Comparison of ENCODE assay signal across 8 cellular contexts in genomic region chr1:184974086-184974836, GRCh38. TPM values are rescaled to one million over a fixed set of nuclear protein-coding genes. Genes with fewer than 3 reads are reported as not detected.
DNase-seq lines count a peak whose midpoint lies in the region; ATAC-seq, FAIRE-seq and TF ChIP-seq lines count a peak whose summit lies in the region.

Gene NIBAN1 (minus strand): TSS chr1:184974508. CDS start chr1:184974356, 152 bp downstream.

- H3K9me3 ChIP-seq in HAP-1 (no peaks in the 10 kb centered on the region), MM.1S (replicated peaks; ENCODE audit: insufficient read depth, low read length) (no peaks in the 10 kb centered on the region)

- H3K4me2 ChIP-seq in MM.1S (ENCODE audit: low read depth, low read length) = peak within 1 kb of the TSS; percentile 84

- H3K27me3 Mint-ChIP-seq in central memory CD8-positive, alpha-beta T cell = no peaks in the 10 kb centered on the region

- no peaks in the 10 kb centered on the region for H3K79me2 ChIP-seq in MM.1S (ENCODE audit: low read length)

- DNase-seq in GM12892 (ENCODE audit: insufficient read length) (no peak), HAP-1 (ENCODE audit: low spot score in 2 of 2) (peak in 1 of 2 experiments; percentile 68), MM.1S (peak; percentile 58), left lobe of liver (ENCODE audit: low spot score) (peak; percentile 51), SHP77 (lab: John Stamatoyannopoulos, UW) (no peak)
- DNase-seq in central memory CD8-positive, alpha-beta T cell (ENCODE audit: low spot score in 2 of 2) = peak; percentile 51 to 75
- peak; percentile 69 for DNase-seq in stimulated activated CD4-positive, alpha-beta T cell treated with anti-CD3 and anti-CD28 coated beads, Interleukin-4, amount 100 ng/mL, for 1 hour

- TF ChIP-seq CTCF in MM.1S (IDR thresholded peaks at IDR 0.05; ENCODE audit: low read length) (no peak), VCaP (conservative IDR thresholded peaks at IDR 0.05) (no peak; the same call in 1 of the 2 replicates)

- H4K20me1 ChIP-seq in MM.1S (ENCODE audit: insufficient read depth, low read length) = no peaks in the 10 kb centered on the region

- peaks cover 32% of the 10 kb centered on the region for H3K36me3 Mint-ChIP-seq in central memory CD8-positive, alpha-beta T cell (ENCODE audit: insufficient read depth)

- in situ Hi-C loops in HAP-1 (cut with MboI; ENCODE audit: low sequenced_read_pairs) = no loop called here

- H3K9me3 Mint-ChIP-seq in central memory CD8-positive, alpha-beta T cell = no peaks in the 10 kb centered on the region

- H3K36me3 ChIP-seq in HAP-1 (replicated peaks) = no peaks in the 10 kb centered on the region
- no peaks in the 10 kb centered on the region for H3K36me3 ChIP-seq in MM.1S (replicated peaks; ENCODE audit: insufficient read depth, low read length)

- ATAC-seq in central memory CD8-positive, alpha-beta T cell (replicated peaks; ENCODE audit: extremely low read depth, poor library complexity, severe bottlenecking) = peak; percentile 68
- ATAC-seq in left lobe of liver = peak; percentile 73

- H3K27ac ChIP-seq in MM.1S (ENCODE audit: low read length) (no peak within 1 kb of the TSS; the same call in 1 of the 2 replicates), VCaP (peak within 1 kb of the TSS; percentile 58)

- peak within 1 kb of the TSS; percentile 80 for H3K27ac Mint-ChIP-seq in central memory CD8-positive, alpha-beta T cell (ENCODE audit: low read depth)

- no peaks in the 10 kb centered on the region for H3K27me3 ChIP-seq in HAP-1 (ENCODE audit: low read depth)
- H3K27me3 ChIP-seq in MM.1S (replicated peaks; ENCODE audit: insufficient read depth, low read length) = peaks cover 37% of the 10 kb centered on the region

- H3K4me1 Mint-ChIP-seq in central memory CD8-positive, alpha-beta T cell = peaks cover 46% of the 10 kb centered on the region

- H3K4me3 ChIP-seq in HAP-1 (peak within 1 kb of the TSS; percentile 45), MM.1S (ENCODE audit: low read length) (peak within 1 kb of the TSS; percentile 67)

- H3K4me3 Mint-ChIP-seq in central memory CD8-positive, alpha-beta T cell = peak within 1 kb of the TSS; percentile 61

- H3K9me2 ChIP-seq in MM.1S (replicated peaks; ENCODE audit: insufficient read depth, low read length) = no peaks in the 10 kb centered on the region

- peak within 1 kb of the TSS; percentile 73 for H2AFZ ChIP-seq in MM.1S (ENCODE audit: low read length)

- H3F3A ChIP-seq in MM.1S (ENCODE audit: insufficient read depth, low read length) = peaks cover 5% of the 10 kb centered on the region; the same call in 1 of the 2 replicates

- TF ChIP-seq POLR2A in GM12892 (IDR thresholded peaks at IDR 0.05; ENCODE audit: low read depth, low read length) = peak; percentile 84

- H3K9ac ChIP-seq in MM.1S (ENCODE audit: low read length) = peak within 1 kb of the TSS; percentile 36; the same call in 1 of the 2 replicates

- H3K4me1 ChIP-seq in HAP-1 (peaks cover 7% of the 10 kb centered on the region), MM.1S (ENCODE audit: low read length) (0 out of 2 replicates have a peak, but pooled peaks cover 3% of the 10 kb centered on the region)

- FAIRE-seq in GM12892 (lab: Jason Lieb, UNC) = no peak

RNA-seq across cellular contexts. Expression of gene NIBAN1, which starts in this region (rescaled TPM):
- 31.5 TPM for polyA plus RNA-seq in GM12892 (2012; ENCODE audit: missing spikeins)
- total RNA-seq in left lobe of liver = 0.96 TPM

Comparison
In these comparisons a context has a peak if more than half of its experiments do, and no peak if none do; other contexts are left out.
1. Peak in DNase-seq and ATAC-seq in left lobe of liver; RNA of the gene not detected or under 1 TPM.
2. DNase-seq: peak in MM.1S (single experiment), central memory CD8-positive, alpha-beta T cell (2 of 2) and stimulated activated CD4-positive, alpha-beta T cell treated with anti-CD3 and anti-CD28 coated beads, Interleukin-4, amount 100 ng/mL, for 1 hour (single experiment); none in GM12892 (single experiment) and SHP77 (0 of 2).